ENCODE assay signal across 18 cellular contexts in the genomic region with DNA sequence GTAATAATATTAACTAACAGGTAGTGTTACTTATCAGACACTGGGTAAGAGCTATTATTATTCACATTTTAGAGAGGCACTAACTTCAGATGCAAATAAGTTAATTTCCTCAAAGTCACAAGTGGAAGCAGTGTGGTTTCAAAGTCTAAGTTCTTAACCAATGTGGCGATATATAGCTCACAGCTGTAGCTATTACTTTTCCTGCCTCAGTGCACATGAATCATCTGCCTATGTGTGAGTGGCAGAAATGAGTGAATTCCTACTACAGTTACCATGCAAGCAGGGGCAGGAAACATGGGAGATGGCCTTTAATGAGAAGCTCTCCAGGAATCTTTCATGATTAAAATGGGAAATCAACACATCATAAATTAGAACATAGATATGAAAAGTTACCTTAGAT.
DNase-seq lines count a peak whose midpoint lies in the region; ATAC-seq, FAIRE-seq and TF ChIP-seq lines count a peak whose summit lies in the region.
"Had no signal": no experiment of that assay in that cellular context is flagged by ENCODE, and none has a peak within 500 bp of the region (broad histone marks: within the 10 kb centered on the region; RNA-seq: fewer than 3 reads in every experiment).

No MANE protein-coding gene starts in this region.

- H3K9me3 ChIP-seq in BLaER1 treated with 17β-estradiol and CSF1 and Interleukin-3, amounts not matched to agents 10 nM and 100 nM (replicated peaks in 1 of 11), result peaks cover 9 to 16% (median 14%) of the 10 kb centered on the region in 11 experiments; a peak in 19 of 22 replicates
- H3K9me3 ChIP-seq in astrocyte (ENCODE audit: insufficient read depth, low read depth, low read length) (no peaks in the 10 kb centered on the region), thyroid gland (no peaks in the 10 kb centered on the region)
- H3K9me3 ChIP-seq: Peyer's patch had no signal

- no peak overlapping the region for H3K4me3 Mint-ChIP-seq in astrocyte (ENCODE audit: unreplicated experiment)
- H3K4me3 Mint-ChIP-seq: B cell; CD8-positive, alpha-beta T cell; IgD-negative memory B cell had no signal

- DNase-seq in astrocyte (ENCODE audit: low read depth), result peak; percentile 29
- DNase-seq in kidney glomerular epithelial cell (lab: John Stamatoyannopoulos, UW), result peak; percentile 76
- no peak for DNase-seq in thyroid gland
- DNase-seq in islet precursor cell, result no peak
- no peak for DNase-seq in SHP77 treated with DMSO at 0.1 percent for 48 hours (lab: John Stamatoyannopoulos, UW)
- no peak for DNase-seq in foreskin melanocyte
- DNase-seq: CD8-positive, alpha-beta T cell; DMS 273 treated with DMSO at 0.1 percent for 48 hours; NCI-H1092; NCI-H1694 treated with DMSO at 0.1 percent for 48 hours; NCI-H446 treated with DMSO at 0.1 percent for 48 hours; NCI-H774; Peyer's patch; SIG-M5 had no signal

- H3K27ac Mint-ChIP-seq in astrocyte (ENCODE audit: unreplicated experiment), result no peak overlapping the region
- H3K27ac Mint-ChIP-seq: B cell; CD8-positive, alpha-beta T cell; IgD-negative memory B cell had no signal

- H3K27ac ChIP-seq in BLaER1 treated with 17β-estradiol and CSF1 and Interleukin-3, amounts not matched to agents 10 nM and 100 nM, result no peak overlapping the region
- H3K27ac ChIP-seq in astrocyte (ENCODE audit: low read depth, low read length) (no peak overlapping the region), thyroid gland (no peak overlapping the region)
- H3K27ac ChIP-seq: Peyer's patch had no signal

- FAIRE-seq in astrocyte (lab: Jason Lieb, UNC), result no peak

- no peaks in the 10 kb centered on the region for H3K27me3 ChIP-seq in BLaER1 treated with 17β-estradiol and CSF1 and Interleukin-3, amounts not matched to agents 10 nM and 100 nM
- no peaks in the 10 kb centered on the region for H3K27me3 ChIP-seq in astrocyte (ENCODE audit: insufficient read depth, low read length)
- no peaks in the 10 kb centered on the region for H3K27me3 ChIP-seq in thyroid gland
- H3K27me3 ChIP-seq: Peyer's patch had no signal

- H3K36me3 Mint-ChIP-seq in astrocyte (ENCODE audit: low read depth, unreplicated experiment), result no peaks in the 10 kb centered on the region
- H3K36me3 Mint-ChIP-seq: CD8-positive, alpha-beta T cell; IgD-negative memory B cell had no signal

- H3K9me3 Mint-ChIP-seq in astrocyte (ENCODE audit: unreplicated experiment), result peaks cover 6% of the 10 kb centered on the region

- no peak overlapping the region for H2AFZ ChIP-seq in astrocyte (ENCODE audit: low read depth, low read length)

- intact Hi-C loops in thyroid gland (cut with DNase I), result no loop called here

- peaks cover 0 to 24% (median 16%) of the 10 kb centered on the region in 10 experiments; a peak in 15 of 20 replicates for H3K4me1 ChIP-seq in BLaER1 treated with 17β-estradiol and CSF1 and Interleukin-3, amounts not matched to agents 10 nM and 100 nM
- H3K4me1 ChIP-seq in astrocyte (ENCODE audit: insufficient read depth, low read length) (no peaks in the 10 kb centered on the region), thyroid gland (no peaks in the 10 kb centered on the region)
- H3K4me1 ChIP-seq: Peyer's patch had no signal

- TF ChIP-seq CTCF in astrocyte (IDR thresholded peaks at IDR 0.05; ENCODE audit: insufficient read depth, low read depth, low read length), result no peak
- TF ChIP-seq CTCF in thyroid gland (IDR thresholded peaks at IDR 0.05), result no peak

- H3K4me1 Mint-ChIP-seq in astrocyte (ENCODE audit: low read depth, unreplicated experiment), result peaks cover 16% of the 10 kb centered on the region
- H3K4me1 Mint-ChIP-seq: B cell, IgD-negative memory B cell had no signal

- H3K4me3 ChIP-seq in BLaER1 treated with 17β-estradiol and CSF1 and Interleukin-3, amounts not matched to agents 10 nM and 100 nM, result no peak overlapping the region
- no peak overlapping the region for H3K4me3 ChIP-seq in astrocyte (ENCODE audit: insufficient read depth, low read depth, low read length)
- no peak overlapping the region for H3K4me3 ChIP-seq in thyroid gland (replicated peaks in 1 of 3)
- H3K4me3 ChIP-seq: Peyer's patch had no signal

- peak; percentile 60 for ATAC-seq in HG03442 (IDR thresholded peaks at IDR 0.05; ENCODE audit: unreplicated experiment)
- ATAC-seq: CD8-positive, alpha-beta T cell had no signal

- TF ChIP-seq POLR2A in thyroid gland (IDR thresholded peaks at IDR 0.05), result no peak

- no peak overlapping the region for H3K9ac ChIP-seq in BLaER1 treated with 17β-estradiol and CSF1 and Interleukin-3, amounts not matched to agents 10 nM and 100 nM
- no peak overlapping the region for H3K9ac ChIP-seq in astrocyte (ENCODE audit: low read length)

- H4K20me1 ChIP-seq in BLaER1 treated with 17β-estradiol and CSF1 and Interleukin-3, amounts not matched to agents 10 nM and 100 nM, result no peaks in the 10 kb centered on the region
- H4K20me1 ChIP-seq in astrocyte (ENCODE audit: insufficient read depth, low read length), result no peaks in the 10 kb centered on the region

- H3K79me2 ChIP-seq in astrocyte (ENCODE audit: insufficient read depth, low read length), result no peaks in the 10 kb centered on the region

- H3K27me3 Mint-ChIP-seq in astrocyte (ENCODE audit: low read depth, unreplicated experiment), result no peaks in the 10 kb centered on the region

- H3K36me3 ChIP-seq in BLaER1 treated with 17β-estradiol and CSF1 and Interleukin-3, amounts not matched to agents 10 nM and 100 nM, result no peaks in the 10 kb centered on the region
- H3K36me3 ChIP-seq in astrocyte (ENCODE audit: insufficient read depth, low read length) (no peaks in the 10 kb centered on the region), thyroid gland (no peaks in the 10 kb centered on the region)
- H3K36me3 ChIP-seq: Peyer's patch had no signal

- H3K4me2 ChIP-seq in BLaER1 treated with 17β-estradiol and CSF1 and Interleukin-3, amounts not matched to agents 10 nM and 100 nM, result peak overlapping the region in 7 of 11 experiments; percentile 10 to 50 (median 29); a peak in 12 of 22 replicates
- no peak overlapping the region for H3K4me2 ChIP-seq in astrocyte (ENCODE audit: low read length)

- 86 to 93% methylated on average over 1 of the region's 1 CpG for WGBS in thyroid gland, 2 donors

Comparison
In these comparisons a context has a peak if more than half of its experiments do, and no peak if none do; other contexts are left out.
1. DNase-seq: peak in astrocyte (single experiment) and kidney glomerular epithelial cell (single experiment); none in thyroid gland (0 of 2), islet precursor cell (single experiment), SHP77 treated with DMSO at 0.1 percent for 48 hours (single experiment) and foreskin melanocyte (single experiment).